ENCODE assay signal across 1 cellular context in the genomic region with DNA sequence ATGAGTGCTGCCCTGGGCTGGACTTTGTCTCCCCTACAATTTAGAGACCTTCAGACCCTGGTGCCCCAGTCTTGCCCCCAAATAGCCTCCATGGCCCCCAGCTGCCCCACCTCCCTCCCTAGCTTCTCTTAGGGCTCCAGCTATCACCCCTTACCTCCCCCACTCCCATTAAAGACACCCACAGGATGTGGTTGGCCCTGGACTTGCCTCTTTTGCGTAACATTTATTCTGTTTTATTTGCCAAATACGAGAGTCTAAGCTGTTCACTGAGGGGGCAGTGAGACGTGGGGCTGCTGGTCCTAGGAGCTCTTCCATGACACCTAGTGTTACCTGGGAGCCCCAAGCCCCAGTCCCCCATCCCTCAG.
TF ChIP-seq lines count a peak whose summit lies in the region.

No MANE protein-coding gene starts in this region.

TF ChIP-seq in HepG2, 621 proteins besides CTCF, POLR2A, EP300 and RAD21:
- TF ChIP-seq PHF5A (CRISPR knock-in tag; IDR thresholded peaks at IDR 0.05; ENCODE audit: low read depth, unreplicated experiment), result no peak
- no peak for TF ChIP-seq RBFOX2 (IDR thresholded peaks at IDR 0.05; ENCODE audit: low read depth, low read length)
- TF ChIP-seq, protein P1, sequence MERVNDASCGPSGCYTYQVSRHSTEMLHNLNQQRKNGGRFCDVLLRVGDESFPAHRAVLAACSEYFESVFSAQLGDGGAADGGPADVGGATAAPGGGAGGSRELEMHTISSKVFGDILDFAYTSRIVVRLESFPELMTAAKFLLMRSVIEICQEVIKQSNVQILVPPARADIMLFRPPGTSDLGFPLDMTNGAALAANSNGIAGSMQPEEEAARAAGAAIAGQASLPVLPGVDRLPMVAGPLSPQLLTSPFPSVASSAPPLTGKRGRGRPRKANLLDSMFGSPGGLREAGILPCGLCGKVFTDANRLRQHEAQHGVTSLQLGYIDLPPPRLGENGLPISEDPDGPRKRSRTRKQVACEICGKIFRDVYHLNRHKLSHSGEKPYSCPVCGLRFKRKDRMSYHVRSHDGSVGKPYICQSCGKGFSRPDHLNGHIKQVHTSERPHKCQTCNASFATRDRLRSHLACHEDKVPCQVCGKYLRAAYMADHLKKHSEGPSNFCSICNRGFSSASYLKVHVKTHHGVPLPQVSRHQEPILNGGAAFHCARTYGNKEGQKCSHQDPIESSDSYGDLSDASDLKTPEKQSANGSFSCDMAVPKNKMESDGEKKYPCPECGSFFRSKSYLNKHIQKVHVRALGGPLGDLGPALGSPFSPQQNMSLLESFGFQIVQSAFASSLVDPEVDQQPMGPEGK (CRISPR knock-in tag; IDR thresholded peaks at IDR 0.05), result peak; percentile 48
- no peak for TF ChIP-seq TBP (CRISPR knock-in tag; IDR thresholded peaks at IDR 0.05)
- 0 out of 2 replicates have a peak, but pooled peaks have one; percentile 40 for TF ChIP-seq EED (CRISPR knock-in tag; IDR thresholded peaks at IDR 0.05)
- no peak for TF ChIP-seq DNMT1 (CRISPR knock-in tag; IDR thresholded peaks at IDR 0.05)
- TF ChIP-seq ZNF530 (CRISPR knock-in tag; IDR thresholded peaks at IDR 0.05; ENCODE audit: low read depth), result no peak
- TF ChIP-seq MYC (CRISPR knock-in tag; IDR thresholded peaks at IDR 0.05; ENCODE audit: borderline replicate concordance), result peak; percentile 21; the same call in 1 of the 2 replicates
- peak; percentile 54 for TF ChIP-seq HNF4G (IDR thresholded peaks at IDR 0.05; ENCODE audit: borderline replicate concordance, low read depth, low read length)
- no peak for TF ChIP-seq HNF4G (CRISPR knock-in tag; IDR thresholded peaks at IDR 0.05; ENCODE audit: borderline replicate concordance, low read depth)
- TF ChIP-seq HIVEP1 (CRISPR knock-in tag; IDR thresholded peaks at IDR 0.05), result no peak
- TF ChIP-seq, protein P2, sequence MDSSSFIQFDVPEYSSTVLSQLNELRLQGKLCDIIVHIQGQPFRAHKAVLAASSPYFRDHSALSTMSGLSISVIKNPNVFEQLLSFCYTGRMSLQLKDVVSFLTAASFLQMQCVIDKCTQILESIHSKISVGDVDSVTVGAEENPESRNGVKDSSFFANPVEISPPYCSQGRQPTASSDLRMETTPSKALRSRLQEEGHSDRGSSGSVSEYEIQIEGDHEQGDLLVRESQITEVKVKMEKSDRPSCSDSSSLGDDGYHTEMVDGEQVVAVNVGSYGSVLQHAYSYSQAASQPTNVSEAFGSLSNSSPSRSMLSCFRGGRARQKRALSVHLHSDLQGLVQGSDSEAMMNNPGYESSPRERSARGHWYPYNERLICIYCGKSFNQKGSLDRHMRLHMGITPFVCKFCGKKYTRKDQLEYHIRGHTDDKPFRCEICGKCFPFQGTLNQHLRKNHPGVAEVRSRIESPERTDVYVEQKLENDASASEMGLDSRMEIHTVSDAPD (CRISPR knock-in tag; IDR thresholded peaks at IDR 0.05), result no peak
- peak; percentile 37; the same call in 1 of the 2 replicates for TF ChIP-seq HNF4A (CRISPR knock-in tag; IDR thresholded peaks at IDR 0.05)
